11 cellular contexts compared by ENCODE assay signal in the genomic region with DNA sequence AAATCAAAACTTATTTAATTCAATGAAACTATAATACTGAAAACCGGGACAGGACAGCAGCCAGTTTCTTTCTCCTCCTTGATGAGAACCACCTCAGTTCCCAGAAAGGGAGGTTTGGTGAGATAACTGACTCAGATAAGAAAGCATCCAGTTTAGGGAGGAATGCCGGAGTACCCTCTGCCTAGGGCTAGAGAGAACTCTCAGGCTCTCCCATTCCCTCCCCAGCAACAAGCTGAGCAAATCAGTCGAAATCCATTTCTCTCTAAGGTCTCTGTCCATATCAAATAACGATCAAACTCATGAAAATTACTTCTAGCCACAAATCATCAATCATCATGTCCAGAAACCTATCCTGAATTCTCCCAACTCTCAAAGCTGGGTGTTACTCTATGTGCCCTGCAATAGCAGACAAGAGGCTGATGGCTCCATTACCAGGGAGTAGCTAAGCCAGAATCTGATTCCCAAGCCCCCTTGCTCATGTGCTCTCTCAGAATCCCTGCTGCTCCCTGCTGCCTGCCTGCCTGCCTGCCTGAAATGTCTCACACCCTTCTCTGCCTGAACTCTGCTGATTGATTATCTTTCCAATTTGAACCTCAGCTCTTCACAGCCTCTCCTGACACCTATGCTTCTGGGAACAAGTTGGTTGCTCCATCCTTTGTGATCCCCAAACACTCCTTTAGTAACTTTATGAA. TPM values are rescaled to one million over a fixed set of nuclear protein-coding genes. Genes with fewer than 3 reads are reported as not detected.
DNase-seq lines count a peak whose midpoint lies in the region; ATAC-seq and TF ChIP-seq lines count a peak whose summit lies in the region.
"Had no signal": no experiment of that assay in that cellular context is flagged by ENCODE, and none has a peak within 500 bp of the region (broad histone marks: within the 10 kb centered on the region; RNA-seq: fewer than 3 reads in every experiment).

No MANE protein-coding gene starts in this region.

- H3K27me3 ChIP-seq in GM23248 (replicated peaks; ENCODE audit: insufficient read depth) (no peaks in the 10 kb centered on the region), mesendoderm (ENCODE audit: insufficient read depth, low read length, poor library complexity) (no peaks in the 10 kb centered on the region)

- no peak overlapping the region for H3K4ac ChIP-seq in mesendoderm (ENCODE audit: low read depth, low read length)

- H3K79me1 ChIP-seq in mesendoderm (ENCODE audit: low read length): peaks cover 14% of the 10 kb centered on the region

- H2BK5ac ChIP-seq in mesendoderm (ENCODE audit: low read length): peak overlapping the region; percentile 36

- 0 out of 2 replicates have a peak overlapping the region, but pooled peaks have one; percentile 13 for H3K9ac ChIP-seq in GM23248
- H3K9ac ChIP-seq in mesendoderm (ENCODE audit: low read length): peak overlapping the region; percentile 36

- peak; percentile 28 for DNase-seq in CD14-positive monocyte (ENCODE audit: low spot score)
- no peak for DNase-seq in GM23248
- DNase-seq in activated naive CD8-positive, alpha-beta T cell treated with anti-CD3 and anti-CD28 coated beads, Interleukin-2, amount 50 U/mL, for 24 hours: no peak
- peak; percentile 96 for DNase-seq in mesendoderm
- no peak for DNase-seq in NCI-H510A (lab: John Stamatoyannopoulos, UW)
- DNase-seq: NCI-H524 treated with DMSO at 0.1 percent for 48 hours had no signal

- H3K36me3 ChIP-seq in GM23248 (ENCODE audit: low read depth) (peaks cover 19% of the 10 kb centered on the region), mesendoderm (ENCODE audit: control insufficient read depth, insufficient read depth, low read length) (peaks cover 3% of the 10 kb centered on the region)

- peaks cover 56 to 74% of the 10 kb centered on the region in 2 donors for H3K36me3 Mint-ChIP-seq in CD14-positive monocyte
- H3K36me3 Mint-ChIP-seq in activated naive CD8-positive, alpha-beta T cell treated with anti-CD3 and anti-CD28 coated beads, Interleukin-2, amount 50 U/mL, for 24 hours (ENCODE audit: low read depth): peaks cover 73% of the 10 kb centered on the region

- H3K79me2 ChIP-seq in GM23248 (ENCODE audit: insufficient read depth) (peaks cover 84% of the 10 kb centered on the region), mesendoderm (ENCODE audit: control insufficient read depth, insufficient read depth, low read length) (peaks cover 20% of the 10 kb centered on the region)

- peaks cover 34% of the 10 kb centered on the region for H3K4me1 ChIP-seq in GM23248 (ENCODE audit: insufficient read depth)
- H3K4me1 ChIP-seq in mesendoderm (ENCODE audit: control insufficient read depth, low read depth, low read length): peaks cover 15% of the 10 kb centered on the region

- no peak overlapping the region for H3K23ac ChIP-seq in mesendoderm (ENCODE audit: low read length)

- H3K4me2 ChIP-seq in GM23248 (ENCODE audit: unreplicated experiment) (no peak overlapping the region), mesendoderm (ENCODE audit: low read length) (peak overlapping the region; percentile 5)

- H4K8ac ChIP-seq in mesendoderm (ENCODE audit: low read depth, low read length): no peak overlapping the region

- H4K5ac ChIP-seq in mesendoderm (ENCODE audit: low read length): no peak overlapping the region

- intact Hi-C loops in CD14-positive monocyte (cut with micrococcal nuclease): no loop called here

- in situ Hi-C loops in GM23248 (cut with MboI): no loop called here

- WGBS in GM23248 (ENCODE audit: low coverage in 1 of 2, low lambda C conversion rate in 2 of 2, missing lambda C conversion rate in 2 of 2), 2 experiments: 96 to 99% methylated on average over 4 of the region's 4 CpGs
- no CpG with 5 or more reads among the region's 4 CpGs for WGBS in mesendoderm (ENCODE audit: extremely low coverage, insufficient coverage, low lambda C conversion rate)

- H2AK5ac ChIP-seq in mesendoderm (ENCODE audit: low read length): no peak overlapping the region

- H3K9me3 ChIP-seq in GM23248 (ENCODE audit: low read depth): no peaks in the 10 kb centered on the region

- peaks cover 55% of the 10 kb centered on the region for H3K4me1 Mint-ChIP-seq in CD14-positive monocyte
- H3K4me1 Mint-ChIP-seq in activated naive CD8-positive, alpha-beta T cell treated with anti-CD3 and anti-CD28 coated beads, Interleukin-2, amount 50 U/mL, for 24 hours: peaks cover 84% of the 10 kb centered on the region

- H3K27ac ChIP-seq in GM23248 (no peak overlapping the region), mesendoderm (ENCODE audit: low read depth, low read length) (peak overlapping the region; percentile 53)

- H2BK15ac ChIP-seq in mesendoderm (replicated peaks; ENCODE audit: low read depth): no peak overlapping the region

- no peak for TF ChIP-seq CTCF in CD14-positive monocyte (IDR thresholded peaks at IDR 0.05)

- peak overlapping the region; percentile 42 to 96 for H3K4me3 Mint-ChIP-seq in CD14-positive monocyte
- H3K4me3 Mint-ChIP-seq in activated naive CD8-positive, alpha-beta T cell treated with anti-CD3 and anti-CD28 coated beads, Interleukin-2, amount 50 U/mL, for 24 hours: peak overlapping the region; percentile 99
- H3K4me3 Mint-ChIP-seq: central memory CD8-positive, alpha-beta T cell had no signal

- H3K4me3 ChIP-seq in GM23248 (peak overlapping the region; percentile 94; the same call in 1 of the 2 replicates), mesendoderm (ENCODE audit: low read length) (no peak overlapping the region)
- H3K4me3 ChIP-seq: skin epidermis had no signal

- no peaks in the 10 kb centered on the region for H3K9me2 ChIP-seq in GM23248 (ENCODE audit: insufficient read depth)

- peaks cover 13% of the 10 kb centered on the region for H3F3A ChIP-seq in GM23248 (ENCODE audit: insufficient read depth)

- H3K27ac Mint-ChIP-seq in CD14-positive monocyte: peak overlapping the region; percentile 16 to 100 (median 100)
- H3K27ac Mint-ChIP-seq in activated naive CD8-positive, alpha-beta T cell treated with anti-CD3 and anti-CD28 coated beads, Interleukin-2, amount 50 U/mL, for 24 hours: peak overlapping the region; percentile 100

- peak overlapping the region; percentile 10 for H3K56ac ChIP-seq in mesendoderm (ENCODE audit: low read length)

- peaks cover 0 to 2% (median 0%) of the 10 kb centered on the region in 7 donors for H3K9me3 Mint-ChIP-seq in CD14-positive monocyte
- no peaks in the 10 kb centered on the region for H3K9me3 Mint-ChIP-seq in activated naive CD8-positive, alpha-beta T cell treated with anti-CD3 and anti-CD28 coated beads, Interleukin-2, amount 50 U/mL, for 24 hours
- H3K9me3 Mint-ChIP-seq: central memory CD8-positive, alpha-beta T cell had no signal

- H3K27me3 Mint-ChIP-seq in CD14-positive monocyte (ENCODE audit: low read depth in 3 of 3): peaks cover 0 to 2% (median 0%) of the 10 kb centered on the region in 3 donors
- no peaks in the 10 kb centered on the region for H3K27me3 Mint-ChIP-seq in activated naive CD8-positive, alpha-beta T cell treated with anti-CD3 and anti-CD28 coated beads, Interleukin-2, amount 50 U/mL, for 24 hours
- H3K27me3 Mint-ChIP-seq: central memory CD8-positive, alpha-beta T cell had no signal

- H2AFZ ChIP-seq in GM23248: no peak overlapping the region

- H2BK120ac ChIP-seq in mesendoderm (ENCODE audit: low read depth, low read length): peak overlapping the region; percentile 46

- ATAC-seq in activated naive CD8-positive, alpha-beta T cell treated with anti-CD3 and anti-CD28 coated beads, Interleukin-2, amount 50 U/mL, for 24 hours: no peak
- no peak for ATAC-seq in GM19452 (IDR thresholded peaks at IDR 0.05; ENCODE audit: unreplicated experiment)
- no peak for ATAC-seq in GM21737 (IDR thresholded peaks at IDR 0.05; ENCODE audit: unreplicated experiment)
- no peak for ATAC-seq in HG02970 (IDR thresholded peaks at IDR 0.05; ENCODE audit: low FRiP score, unreplicated experiment)

- H3K18ac ChIP-seq in mesendoderm (ENCODE audit: low read length): peak overlapping the region; percentile 72

- no peaks in the 10 kb centered on the region for H4K20me1 ChIP-seq in GM23248 (ENCODE audit: insufficient read depth)

RNA-seq across cellular contexts. Expression of a gene that starts 3.8 kb away (rescaled TPM):
- polyA plus RNA-seq in CD14-positive monocyte (10 to 100 TPM; 10.2 to 12.8 TPM), GM23248 (2016; fragmentation: Nextera tagmentation; extraction: Ambion mirVana) (19.4 and 20.9 TPM in 2 replicates)
- 15.3 and 22.4 TPM in 2 replicates for total RNA-seq in GM23248 (2014; rRNA removed; shearing (Covaris generic))
- polyA plus RNA-seq in mesendoderm (2013, experiment 1 of 2): 10.0 TPM
- 8.8 TPM for polyA plus RNA-seq in mesendoderm (2013, experiment 2 of 2)

RNA-seq across cellular contexts. Expression of a gene that starts 49.4 kb away (rescaled TPM):
- not detected for polyA plus RNA-seq in CD14-positive monocyte
- total RNA-seq in GM23248 (2014; rRNA removed; shearing (Covaris generic)): not detected in 2 replicates
- not detected in 2 replicates for polyA plus RNA-seq in GM23248 (2016; fragmentation: Nextera tagmentation; extraction: Ambion mirVana)
- polyA plus RNA-seq in mesendoderm (2013, experiment 1 of 2): not detected
- polyA plus RNA-seq in mesendoderm (2013, experiment 2 of 2): not detected

Comparison
In these comparisons a context has a peak if more than half of its experiments do, and no peak if none do; other contexts are left out.
1. DNase-seq: peak in CD14-positive monocyte (single experiment) and mesendoderm (single experiment); none in GM23248 (single experiment), activated naive CD8-positive, alpha-beta T cell treated with anti-CD3 and anti-CD28 coated beads, Interleukin-2, amount 50 U/mL, for 24 hours (single experiment) and NCI-H510A (single experiment).